8 cellular contexts compared by ENCODE assay signal in the genomic region with DNA sequence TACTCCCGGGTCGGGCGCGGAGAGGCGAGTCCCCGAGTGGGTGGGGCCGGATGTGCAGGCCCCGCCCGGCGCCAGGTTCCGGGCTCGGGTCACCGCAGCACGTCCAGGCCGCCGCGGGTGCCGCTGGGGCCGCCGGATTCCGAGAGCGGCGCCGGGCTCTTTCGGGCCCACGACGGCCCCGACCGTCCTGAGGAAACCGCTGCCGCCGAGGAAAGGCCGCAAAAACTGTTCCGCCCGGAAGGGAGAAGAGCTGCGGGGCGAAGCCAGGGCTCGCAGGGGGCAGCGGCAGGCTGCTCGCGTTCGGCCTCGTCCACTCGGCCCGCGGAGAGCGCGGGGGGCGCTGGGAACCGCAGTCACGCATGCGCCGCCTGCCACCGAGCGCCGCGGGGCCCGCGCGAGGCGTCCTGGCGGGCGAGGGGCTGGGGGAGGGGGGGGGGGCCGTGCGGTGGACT. TPM values are rescaled to one million over a fixed set of nuclear protein-coding genes. Genes with fewer than 3 reads are reported as not detected.
DNase-seq lines count a peak whose midpoint lies in the region; ATAC-seq, FAIRE-seq and TF ChIP-seq lines count a peak whose summit lies in the region.

A gene (minus strand): TSS at position 342 of the 452 bp plus-strand sequence. CDS start 718 bp downstream, outside the sequence.

- FAIRE-seq in small intestine (lab: Jason Lieb, UNC) = no peak

- H3K36me3 ChIP-seq in small intestine (ENCODE audit: control insufficient read depth in 2 of 2, insufficient read depth in 2 of 2, low read length in 2 of 2) = peaks cover 0 to 2% of the 10 kb centered on the region in 2 donors

- 0 to 1% (median 0%) methylated on average over 37 to 65 of the region's 65 CpGs for WGBS in small intestine, 3 donors

- DNase-seq in NCI-H2171 (lab: John Stamatoyannopoulos, UW) (peak; percentile 54), NCI-H2171 treated with DMSO at 0.1 percent for 48 hours (lab: John Stamatoyannopoulos, UW) (no peak), NCI-H1694 (lab: John Stamatoyannopoulos, UW) (peak; percentile 20), T47D (ENCODE audit: low read depth in 1 of 2, low spot score in 1 of 2) (peak; percentile 76 to 95), iPS-NIHi11 (ENCODE audit: low spot score) (peak; percentile 94), small intestine (peak; percentile 94)

- ATAC-seq in HG02852 (IDR thresholded peaks at IDR 0.05; ENCODE audit: unreplicated experiment) = peak; percentile 83

- peaks cover 7 to 8% of the 10 kb centered on the region in 2 donors for H3K4me1 ChIP-seq in small intestine (ENCODE audit: control insufficient read depth in 2 of 2, insufficient read depth in 1 of 2, low read depth in 1 of 2, low read length in 1 of 2)

- in situ Hi-C loops in T47D (cut with HindIII; ENCODE audit: low pct_unique_long_range_greater_than_20kb, low sequenced_read_pairs) = no loop called here

- H3K9me3 ChIP-seq in small intestine (ENCODE audit: control insufficient read depth, low read depth) = no peaks in the 10 kb centered on the region

- peak within 1 kb of the TSS; percentile 64 to 84 for H3K4me3 ChIP-seq in small intestine (ENCODE audit: low read depth in 1 of 2, low read length in 2 of 2)

- no peaks in the 10 kb centered on the region for H3K27me3 ChIP-seq in small intestine (ENCODE audit: control insufficient read depth in 2 of 2, insufficient read depth in 2 of 2, low read length in 2 of 2)

- TF ChIP-seq CTCF in VCaP (conservative IDR thresholded peaks at IDR 0.05) = no peak

- H3K27ac ChIP-seq in VCaP = peak within 1 kb of the TSS; percentile 90
- peak within 1 kb of the TSS; percentile 98 to 99 for H3K27ac ChIP-seq in small intestine (ENCODE audit: low read depth in 1 of 2, low read length in 1 of 2)

RNA-seq across cellular contexts. Expression of the gene that starts here (rescaled TPM):
- polyA plus RNA-seq in small intestine = 1 to 10 TPM in 1 of 3 donors, under 1 TPM in 2; 0.54 to 1.1 (median 0.67) TPM
